1 cellular context compared by ENCODE assay signal in genomic region chr10:126689461-126689994, GRCh38.
TF ChIP-seq lines count a peak whose summit lies in the region.

No MANE protein-coding gene starts in this region.

TF ChIP-seq in H1, 55 proteins besides CTCF, POLR2A, EP300 and RAD21:
- TF ChIP-seq KDM1A (IDR thresholded peaks at IDR 0.05; ENCODE audit: borderline replicate concordance, low read length) (no peak), POU5F1 (IDR thresholded peaks at IDR 0.05; ENCODE audit: low read depth, low read length) (no peak), SP2 (IDR thresholded peaks at IDR 0.05; ENCODE audit: low read length) (no peak), EGR1 (IDR thresholded peaks at IDR 0.05; ENCODE audit: borderline replicate concordance, low read depth, low read length) (no peak), CBX5 (IDR thresholded peaks at IDR 0.05; ENCODE audit: low read depth, low read length) (no peak), CREB1 (IDR thresholded peaks at IDR 0.05) (no peak), ATF3 (IDR thresholded peaks at IDR 0.05; ENCODE audit: insufficient read depth, low read depth, low read length) (no peak)
